8 cellular contexts compared by ENCODE assay signal in the genomic region with DNA sequence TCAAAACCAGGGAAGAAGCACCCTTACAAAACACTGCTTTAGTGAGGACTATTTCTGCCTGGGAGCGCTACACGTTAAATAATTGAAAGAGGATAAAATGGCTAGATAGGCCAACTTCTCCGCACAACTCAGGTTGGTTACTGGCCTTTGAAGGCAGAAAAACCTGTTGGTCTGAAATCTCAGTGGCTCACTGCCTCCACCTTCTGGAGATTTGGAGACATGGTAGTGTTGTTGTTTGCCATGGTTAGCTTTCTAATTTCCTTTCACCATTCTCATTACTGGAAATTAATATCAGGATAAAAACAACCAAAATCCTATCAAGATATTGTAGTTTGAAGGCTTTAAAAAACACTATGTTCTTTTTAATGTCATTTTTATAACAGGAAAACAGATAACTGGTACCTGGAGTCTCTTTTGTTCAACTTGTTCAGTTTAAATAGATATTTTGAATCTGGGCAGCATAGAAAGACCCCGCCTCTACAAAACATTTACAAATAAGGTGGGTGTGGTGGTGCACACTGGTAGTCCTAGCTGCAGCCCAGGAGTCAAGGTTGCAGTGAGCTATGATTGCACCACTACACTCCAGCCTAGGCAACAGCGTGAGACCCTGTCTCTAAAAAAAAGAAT. TPM values are rescaled to one million over a fixed set of nuclear protein-coding genes. Genes with fewer than 3 reads are reported as not detected.
DNase-seq lines count a peak whose midpoint lies in the region; ATAC-seq lines count a peak whose summit lies in the region.

No MANE protein-coding gene starts in this region.

- intact Hi-C loops in head of caudate nucleus (cut with DNase I), result no loop called here

- H3K27me3 ChIP-seq in MG63, result no peaks in the 10 kb centered on the region; the same call in 1 of the 2 replicates

- H3K4me3 ChIP-seq in MG63 (no peak overlapping the region), SK-N-MC (no peak overlapping the region)

- ATAC-seq in GM21367 (IDR thresholded peaks at IDR 0.05; ENCODE audit: unreplicated experiment) (peak; percentile 82), HG03432 (IDR thresholded peaks at IDR 0.05; ENCODE audit: unreplicated experiment) (no peak)

- DNase-seq in COLO829 (ENCODE audit: low spot score) (peak; percentile 38), MG63 (peak; percentile 24), SK-N-MC (ENCODE audit: low read depth, low spot score) (peak; percentile 45), head of caudate nucleus (peak in 38 of 42 donors; percentile 29 to 87 (median 69)), pulmonary artery endothelial cell (ENCODE audit: low read depth, low spot score) (peak; percentile 36)
- peak; percentile 56 for DNase-seq in activated naive CD4-positive, alpha-beta T cell treated with anti-CD3 and anti-CD28 coated beads, Interleukin-2, amount 50 U/mL, for 16 hours

- H3K36me3 ChIP-seq in MG63 (no peaks in the 10 kb centered on the region), SK-N-MC (ENCODE audit: insufficient read depth, low read length) (no peaks in the 10 kb centered on the region)

- no peak overlapping the region for H3K9ac ChIP-seq in SK-N-MC (ENCODE audit: insufficient read length)

- H3K9me3 ChIP-seq in MG63 (no peaks in the 10 kb centered on the region), SK-N-MC (ENCODE audit: low read depth, low read length) (no peaks in the 10 kb centered on the region)

- no peak overlapping the region for H3K27ac ChIP-seq in SK-N-MC

RNA-seq across cellular contexts. Expression of gene BCLAF1, which starts 27.5 kb away (rescaled TPM):
- total RNA-seq in MG63 (2014; rRNA removed; shearing (Covaris generic); ENCODE audit: low replicate concordance), result 58.5 and 108 TPM in 2 replicates
- 112 and 124 TPM in 2 replicates for total RNA-seq in pulmonary artery endothelial cell
